1 cellular context compared by ENCODE assay signal in the genomic region with DNA sequence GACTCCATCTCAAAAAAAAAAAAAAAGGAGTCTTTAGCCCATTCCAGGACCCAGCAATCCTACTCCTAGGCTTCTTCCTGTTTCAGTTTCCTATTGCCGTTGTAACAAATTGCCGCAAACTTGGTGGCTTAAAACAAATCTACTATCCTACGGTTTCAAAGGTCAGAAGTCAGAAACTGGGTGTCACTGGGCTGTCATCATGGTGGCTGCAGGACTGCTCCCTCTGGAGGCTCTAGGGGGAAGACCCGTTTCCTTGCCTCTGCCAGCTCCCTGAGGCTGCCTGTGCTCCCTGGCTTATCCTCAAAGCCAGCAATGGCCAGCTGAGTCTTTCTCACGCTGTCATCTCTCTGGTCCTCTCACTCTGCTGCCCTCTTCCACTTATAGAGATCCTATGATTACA.
A peak's percentile ranks its signal among the peaks of the same experiment; 100 is the strongest.
TF ChIP-seq lines count a peak whose summit lies in the region.

No MANE protein-coding gene starts in this region.

TF ChIP-seq in liver, 16 proteins besides CTCF, POLR2A, EP300 and RAD21 (continued from another document):
- TF ChIP-seq, protein P1, sequence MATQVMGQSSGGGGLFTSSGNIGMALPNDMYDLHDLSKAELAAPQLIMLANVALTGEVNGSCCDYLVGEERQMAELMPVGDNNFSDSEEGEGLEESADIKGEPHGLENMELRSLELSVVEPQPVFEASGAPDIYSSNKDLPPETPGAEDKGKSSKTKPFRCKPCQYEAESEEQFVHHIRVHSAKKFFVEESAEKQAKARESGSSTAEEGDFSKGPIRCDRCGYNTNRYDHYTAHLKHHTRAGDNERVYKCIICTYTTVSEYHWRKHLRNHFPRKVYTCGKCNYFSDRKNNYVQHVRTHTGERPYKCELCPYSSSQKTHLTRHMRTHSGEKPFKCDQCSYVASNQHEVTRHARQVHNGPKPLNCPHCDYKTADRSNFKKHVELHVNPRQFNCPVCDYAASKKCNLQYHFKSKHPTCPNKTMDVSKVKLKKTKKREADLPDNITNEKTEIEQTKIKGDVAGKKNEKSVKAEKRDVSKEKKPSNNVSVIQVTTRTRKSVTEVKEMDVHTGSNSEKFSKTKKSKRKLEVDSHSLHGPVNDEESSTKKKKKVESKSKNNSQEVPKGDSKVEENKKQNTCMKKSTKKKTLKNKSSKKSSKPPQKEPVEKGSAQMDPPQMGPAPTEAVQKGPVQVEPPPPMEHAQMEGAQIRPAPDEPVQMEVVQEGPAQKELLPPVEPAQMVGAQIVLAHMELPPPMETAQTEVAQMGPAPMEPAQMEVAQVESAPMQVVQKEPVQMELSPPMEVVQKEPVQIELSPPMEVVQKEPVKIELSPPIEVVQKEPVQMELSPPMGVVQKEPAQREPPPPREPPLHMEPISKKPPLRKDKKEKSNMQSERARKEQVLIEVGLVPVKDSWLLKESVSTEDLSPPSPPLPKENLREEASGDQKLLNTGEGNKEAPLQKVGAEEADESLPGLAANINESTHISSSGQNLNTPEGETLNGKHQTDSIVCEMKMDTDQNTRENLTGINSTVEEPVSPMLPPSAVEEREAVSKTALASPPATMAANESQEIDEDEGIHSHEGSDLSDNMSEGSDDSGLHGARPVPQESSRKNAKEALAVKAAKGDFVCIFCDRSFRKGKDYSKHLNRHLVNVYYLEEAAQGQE (IDR thresholded peaks at IDR 0.05), result no peak
- TF ChIP-seq RXRA (IDR thresholded peaks at IDR 0.05) (peak in 1 of 2 donors; percentile 24), NR2F2 (IDR thresholded peaks at IDR 0.05) (peak; percentile 30), YY1 (IDR thresholded peaks at IDR 0.05) (no peak), SP1 (IDR thresholded peaks at IDR 0.05) (peak; percentile 66)
